ENCODE assay signal across 1 cellular context in the genomic region with DNA sequence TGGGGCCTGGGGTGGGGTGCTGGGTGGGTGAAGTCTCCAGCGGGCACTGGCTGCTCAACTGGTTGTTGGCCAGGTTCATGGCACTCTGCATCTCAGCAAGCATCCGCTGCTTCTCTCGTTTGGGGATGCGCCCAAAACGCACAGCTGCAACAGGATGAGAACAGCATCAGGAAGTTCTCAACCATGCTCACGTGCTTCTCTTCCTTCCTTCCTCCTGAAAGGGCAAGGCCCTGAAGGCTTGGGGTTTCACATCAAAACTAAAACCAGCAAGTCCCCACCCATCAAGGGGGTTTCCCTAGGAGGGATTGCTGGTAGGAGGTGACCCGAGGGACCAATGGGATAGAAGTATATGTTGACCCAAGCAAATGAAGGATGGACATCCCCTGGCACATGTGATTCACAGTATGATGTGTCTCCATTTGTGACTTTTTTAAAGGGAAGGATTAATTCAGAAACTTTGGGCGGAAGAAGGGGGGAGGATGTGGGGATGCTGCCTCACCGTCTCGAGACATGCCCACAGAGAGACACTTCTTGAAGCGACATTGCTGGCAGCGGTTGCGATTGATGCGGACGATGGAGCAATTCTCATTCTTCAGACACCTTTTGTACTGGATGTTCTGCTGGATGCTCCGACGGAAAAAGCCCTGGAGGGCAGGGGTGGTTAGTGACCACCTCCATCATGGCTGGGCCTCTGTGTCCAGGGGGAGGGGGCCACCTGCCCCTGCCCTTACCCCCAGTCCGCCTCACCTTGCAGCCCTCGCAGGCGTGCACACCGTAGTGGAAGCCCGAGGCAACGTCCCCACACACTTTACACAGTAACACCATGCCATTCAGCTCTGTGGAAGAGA.
TF ChIP-seq lines count a peak whose summit lies in the region.

No MANE protein-coding gene starts in this region.

TF ChIP-seq in WTC11, 78 proteins besides CTCF, POLR2A, EP300 and RAD21 (continued from another document):
- TF ChIP-seq, protein P1, sequence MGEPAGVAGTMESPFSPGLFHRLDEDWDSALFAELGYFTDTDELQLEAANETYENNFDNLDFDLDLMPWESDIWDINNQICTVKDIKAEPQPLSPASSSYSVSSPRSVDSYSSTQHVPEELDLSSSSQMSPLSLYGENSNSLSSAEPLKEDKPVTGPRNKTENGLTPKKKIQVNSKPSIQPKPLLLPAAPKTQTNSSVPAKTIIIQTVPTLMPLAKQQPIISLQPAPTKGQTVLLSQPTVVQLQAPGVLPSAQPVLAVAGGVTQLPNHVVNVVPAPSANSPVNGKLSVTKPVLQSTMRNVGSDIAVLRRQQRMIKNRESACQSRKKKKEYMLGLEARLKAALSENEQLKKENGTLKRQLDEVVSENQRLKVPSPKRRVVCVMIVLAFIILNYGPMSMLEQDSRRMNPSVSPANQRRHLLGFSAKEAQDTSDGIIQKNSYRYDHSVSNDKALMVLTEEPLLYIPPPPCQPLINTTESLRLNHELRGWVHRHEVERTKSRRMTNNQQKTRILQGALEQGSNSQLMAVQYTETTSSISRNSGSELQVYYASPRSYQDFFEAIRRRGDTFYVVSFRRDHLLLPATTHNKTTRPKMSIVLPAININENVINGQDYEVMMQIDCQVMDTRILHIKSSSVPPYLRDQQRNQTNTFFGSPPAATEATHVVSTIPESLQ (CRISPR knock-in tag; IDR thresholded peaks at IDR 0.05): no peak
- TF ChIP-seq NFE2L1 (CRISPR knock-in tag; IDR thresholded peaks at IDR 0.05): no peak
- TF ChIP-seq SMAD4 (CRISPR knock-in tag; IDR thresholded peaks at IDR 0.05): no peak
- TF ChIP-seq OVOL2 (CRISPR knock-in tag; IDR thresholded peaks at IDR 0.05; ENCODE audit: borderline replicate concordance): no peak
- no peak for TF ChIP-seq TEAD1 (CRISPR knock-in tag; IDR thresholded peaks at IDR 0.05)
